8 cellular contexts compared by ENCODE assay signal in the genomic region with DNA sequence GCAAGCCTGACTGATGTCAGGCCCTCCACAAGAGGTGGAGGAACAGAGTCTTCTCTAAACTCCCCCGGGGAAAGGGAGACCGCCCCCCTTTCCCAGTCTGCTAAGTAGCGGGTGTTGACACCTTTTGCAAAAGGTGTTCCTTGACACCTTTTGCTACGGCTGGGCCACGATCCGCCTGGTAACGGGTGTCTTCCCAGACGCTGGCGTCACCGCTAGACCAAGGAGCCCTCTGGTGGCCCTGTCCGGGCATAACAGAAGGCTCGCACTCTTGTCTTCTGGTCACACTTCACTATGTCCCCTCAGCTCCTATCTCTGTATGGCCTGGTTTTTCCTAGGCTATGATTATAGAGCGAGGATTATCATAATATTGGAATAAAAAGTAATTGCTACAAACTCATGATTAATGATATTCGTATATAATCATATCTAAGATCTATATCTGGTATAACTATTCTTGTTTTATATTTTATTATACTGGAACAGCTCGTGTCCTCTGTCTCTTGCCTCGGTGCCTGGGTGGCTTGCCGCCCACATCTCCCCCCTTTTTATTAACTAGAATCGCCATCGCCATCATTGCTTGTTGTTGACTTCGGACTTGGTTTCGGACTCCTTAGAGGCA. TPM values are rescaled to one million over a fixed set of nuclear protein-coding genes. Genes with fewer than 3 reads are reported as not detected.
DNase-seq lines count a peak whose midpoint lies in the region; ATAC-seq and TF ChIP-seq lines count a peak whose summit lies in the region.
"Not testable (repeated sequence)": the region's sequence is repeated elsewhere in the genome, so short reads cannot be mapped to it uniquely, and the experiment has no call there.

No MANE protein-coding gene starts in this region.

- H3K27me3 ChIP-seq in IMR-90 (ENCODE audit: control insufficient read depth, insufficient read depth, low read length); SU-DHL-6 (ENCODE audit: low read length); transverse colon: not testable (repeated sequence)
- peaks cover 16% of the 10 kb centered on the region for H3K27me3 ChIP-seq in osteoblast (ENCODE audit: insufficient read depth, low read length)

- not testable (repeated sequence) for H4K91ac ChIP-seq in IMR-90 (ENCODE audit: insufficient read depth, low read depth, low read length)

- POLR2A ChIA-PET in IMR-90 (lab: Charles Lee; ENCODE audit: unreplicated experiment): not testable (repeated sequence)

- H3K36me3 ChIP-seq in IMR-90 (ENCODE audit: control insufficient read depth, insufficient read depth, low read length); SU-DHL-6 (ENCODE audit: low read length); osteoblast (ENCODE audit: insufficient read depth, low read length); transverse colon: not testable (repeated sequence)

- not testable (repeated sequence) for H3K79me2 ChIP-seq in SU-DHL-6 (ENCODE audit: insufficient read depth, low read length); osteoblast (ENCODE audit: insufficient read depth, low read length)

- H4K20me1 ChIP-seq in IMR-90 (ENCODE audit: insufficient read depth, low read length); SU-DHL-6 (ENCODE audit: low read depth, low read length); osteoblast (ENCODE audit: insufficient read depth, low read length): not testable (repeated sequence)

- not testable (repeated sequence) for H2BK5ac ChIP-seq in IMR-90 (ENCODE audit: low read depth, low read length, poor library complexity, severe bottlenecking)

- H3K56ac ChIP-seq in IMR-90 (ENCODE audit: extremely low read depth, insufficient read depth, low read length): not testable (repeated sequence)

- dilution Hi-C loops in IMR-90 (cut with HindIII; ENCODE audit: low sequenced_read_pairs, unreplicated experiment): not testable (repeated sequence)

- H2AK5ac ChIP-seq in IMR-90 (ENCODE audit: low read depth, low read length): not testable (repeated sequence)

- H3K4me1 ChIP-seq in IMR-90 (ENCODE audit: control insufficient read depth, insufficient read depth, low read length); osteoblast (ENCODE audit: insufficient read depth, low read length): not testable (repeated sequence)
- peaks cover 8 to 26% (median 23%) of the 10 kb centered on the region in 4 donors for H3K4me1 ChIP-seq in transverse colon

- H3K27me3 Mint-ChIP-seq in effector memory CD8-positive, alpha-beta T cell: not testable (repeated sequence)

- WGBS in IMR-90 (ENCODE audit: extremely low coverage in 2 of 2, insufficient read length in 1 of 2), 2 experiments: 16% methylated on average over 6 of the region's 21 CpGs; no CpG with 5 or more reads in 1 of the 2 experiments
- WGBS in transverse colon (ENCODE audit: low coverage in 1 of 2), 2 donors: 41 to 75% methylated on average over 4 to 20 of the region's 21 CpGs

- H3K4me2 ChIP-seq in IMR-90 (ENCODE audit: low read depth, low read length); SU-DHL-6 (ENCODE audit: low read depth, low read length, poor library complexity, severe bottlenecking); osteoblast (ENCODE audit: insufficient read depth, low read length): not testable (repeated sequence)

- in situ Hi-C loops in Caki2 (cut with HindIII; ENCODE audit: low pct_unique_long_range_greater_than_20kb, low sequenced_read_pairs); IMR-90 (cut with MboI; ENCODE audit: low sequenced_read_pairs); transverse colon (cut with MboI; ENCODE audit: low pct_ligation_motif_present in 1 of 4, low pct_unique_long_range_greater_than_20kb in 1 of 4, low sequenced_read_pairs in 3 of 4): not testable (repeated sequence)

- intact Hi-C loops in IMR-90 (cut with micrococcal nuclease): not testable (repeated sequence)
- intact Hi-C loops in transverse colon (cut with DNase I; ENCODE audit: low total_unique reads): loop anchor here (10.0 kb wide), 1 partner anchor 676 kb away; a partner anchor contains a TSS

- TF ChIP-seq EP300 in transverse colon (IDR thresholded peaks at IDR 0.05; ENCODE audit: low read depth): not testable (repeated sequence)

- H3F3A ChIP-seq in SU-DHL-6 (ENCODE audit: insufficient read depth): not testable (repeated sequence)

- not testable (repeated sequence) for H3K4me3 Mint-ChIP-seq in effector memory CD8-positive, alpha-beta T cell

- H3K9me2 ChIP-seq in SU-DHL-6 (replicated peaks; ENCODE audit: insufficient read depth, low read length): not testable (repeated sequence)

- CTCF ChIA-PET in IMR-90 (lab: Yijun Ruan, JAX): not testable (repeated sequence)

- not testable (repeated sequence) for H2AK9ac ChIP-seq in IMR-90 (replicated peaks; ENCODE audit: low read depth, low read length, poor library complexity)

- not testable (repeated sequence) for H2BK20ac ChIP-seq in IMR-90 (ENCODE audit: low read depth, low read length)

- H3K14ac ChIP-seq in IMR-90 (replicated peaks; ENCODE audit: low read depth, low read length): not testable (repeated sequence)

- not testable (repeated sequence) for H4K5ac ChIP-seq in IMR-90 (ENCODE audit: low read depth, low read length)

- H3K9me3 ChIP-seq in IMR-90 (ENCODE audit: control insufficient read depth, insufficient read depth, low read length); SU-DHL-6 (ENCODE audit: insufficient read depth, low read length); osteoblast (ENCODE audit: low read depth, low read length); transverse colon: not testable (repeated sequence)

- H4K8ac ChIP-seq in IMR-90 (ENCODE audit: low read depth in 2 of 2, low read length in 2 of 2): not testable (repeated sequence)

- H2AFZ ChIP-seq in IMR-90 (replicated peaks; ENCODE audit: low read length, poor library complexity); SU-DHL-6 (ENCODE audit: low read depth, low read length, severe bottlenecking); osteoblast (ENCODE audit: low read length): not testable (repeated sequence)

- H3K79me1 ChIP-seq in IMR-90 (ENCODE audit: low read depth in 1 of 2, low read length in 2 of 2): not testable (repeated sequence)

- DNase-seq in Caki2 (ENCODE audit: low read depth) (peak; percentile 47), iPS-NIHi11 (ENCODE audit: low spot score) (peak; percentile 29), transverse colon (peak; percentile 24)
- not testable (repeated sequence) for DNase-seq in IMR-90; osteoblast (ENCODE audit: insufficient read length, low spot score, missing footprints)
- DNase-seq in activated naive CD4-positive, alpha-beta T cell treated with Interleukin-2 at 50 U/mL for 16 hours: peak; percentile 44
- DNase-seq in effector memory CD8-positive, alpha-beta T cell: peak in 2 of 3 experiments; percentile 13 to 39

- peak; percentile 39 for TF ChIP-seq RAD21 in IMR-90 (IDR thresholded peaks at IDR 0.05; ENCODE audit: low read length)

- not testable (repeated sequence) for H3K4ac ChIP-seq in IMR-90 (ENCODE audit: low read depth, low read length)

- H3K4me1 Mint-ChIP-seq in effector memory CD8-positive, alpha-beta T cell (ENCODE audit: low read depth in 2 of 2): peaks cover 19 to 34% of the 10 kb centered on the region in 2 donors

- H3K18ac ChIP-seq in IMR-90 (ENCODE audit: low read depth, low read length): not testable (repeated sequence)

- peak; percentile 36; the same call in 1 of the 2 replicates for ATAC-seq in IMR-90 (ENCODE audit: low read depth)
- peak; percentile 94 for ATAC-seq in effector memory CD8-positive, alpha-beta T cell (replicated peaks)

- not testable (repeated sequence) for H3K36me3 Mint-ChIP-seq in effector memory CD8-positive, alpha-beta T cell (ENCODE audit: insufficient read depth)

- H3K23ac ChIP-seq in IMR-90 (ENCODE audit: low read depth, low read length): not testable (repeated sequence)

- H2BK120ac ChIP-seq in IMR-90 (ENCODE audit: low read depth, low read length): not testable (repeated sequence)

- H3K4me3 ChIP-seq in IMR-90 (ENCODE audit: insufficient read depth, low read depth, low read length); SU-DHL-6 (ENCODE audit: insufficient read depth, low read length, poor library complexity, severe bottlenecking); osteoblast (ENCODE audit: insufficient read depth, low read length); transverse colon: not testable (repeated sequence)

- not testable (repeated sequence) for H2BK15ac ChIP-seq in IMR-90 (ENCODE audit: low read depth, low read length)

- H3K27ac Mint-ChIP-seq in effector memory CD8-positive, alpha-beta T cell: peak overlapping the region in 1 of 2 donors; percentile 73

- not testable (repeated sequence) for H3K9me1 ChIP-seq in IMR-90 (ENCODE audit: insufficient read depth, low read length)

- not testable (repeated sequence) for H3K27ac ChIP-seq in IMR-90 (ENCODE audit: insufficient read depth, low read length); SU-DHL-6 (ENCODE audit: low read depth, low read length); osteoblast (ENCODE audit: low read depth, low read length); transverse colon

- H3K9ac ChIP-seq in IMR-90 (ENCODE audit: low read depth, low read length); SU-DHL-6 (ENCODE audit: low read length): not testable (repeated sequence)

- not testable (repeated sequence) for TF ChIP-seq POLR2A in IMR-90 (IDR thresholded peaks at IDR 0.05; ENCODE audit: low read depth, low read length); transverse colon (IDR thresholded peaks at IDR 0.05)

- H3K9me3 Mint-ChIP-seq in effector memory CD8-positive, alpha-beta T cell: not testable (repeated sequence)

- TF ChIP-seq CTCF in IMR-90 (conservative IDR thresholded peaks at IDR 0.05; ENCODE audit: low read depth, low read length): peak; percentile 50
- peak; percentile 24 for TF ChIP-seq CTCF in SU-DHL-6 (IDR thresholded peaks at IDR 0.05; ENCODE audit: insufficient read depth, low read length, poor library complexity, severe bottlenecking)
- peak; percentile 45 for TF ChIP-seq CTCF in osteoblast (IDR thresholded peaks at IDR 0.05; ENCODE audit: extremely low read depth, low read depth, low read length)
- TF ChIP-seq CTCF in transverse colon (IDR thresholded peaks at IDR 0.05): peak; percentile 48 to 61 (median 52)

- BruUV-seq in IMR-90 (replicated peaks; lab: Mats Ljungman, UMichigan): not testable (repeated sequence)

RNA-seq across cellular contexts. Expression of a gene that starts 21.5 kb away (rescaled TPM):
- 67.5 and 85.6 TPM in 2 replicates for total RNA-seq in Caki2 (2014; rRNA removed; shearing (Covaris generic); ENCODE audit: low replicate concordance)
- total RNA-seq in IMR-90 (2012; rRNA removed) (17.2 and 19.4 TPM in 2 replicates), osteoblast (19.2 and 21.7 TPM in 2 replicates), transverse colon (100 to 1,000 TPM in 1 of 4 donors, 10 to 100 TPM in 3; 44.2 to 107 (median 60.3) TPM)
- polyA plus RNA-seq in IMR-90 (2012; rRNA removed): 38.9 and 56.2 TPM in 2 replicates
- 31.6 and 39.2 TPM in 2 replicates for polyA plus RNA-seq in IMR-90 (2012; cell fraction: cytosol; rRNA removed)
- polyA plus RNA-seq in IMR-90 (2012; cell fraction: nucleus; rRNA removed; ENCODE audit: low replicate concordance): 21.2 and 23.8 TPM in 2 replicates

RNA-seq across cellular contexts. Expression of a gene that starts 59.2 kb away (rescaled TPM):
- 1.1 TPM in 1 of 2 replicates, not detected in the other for total RNA-seq in Caki2 (2014; rRNA removed; shearing (Covaris generic); ENCODE audit: low replicate concordance)
- total RNA-seq in IMR-90 (2012; rRNA removed) (under 0.01 TPM in 2 replicates), osteoblast (1.5 and 2.5 TPM in 2 replicates), transverse colon (1 to 10 TPM in 1 of 4 donors, not detected in 3; 1.3 TPM)
- polyA plus RNA-seq in IMR-90 (2012; rRNA removed): 0.58 and 0.83 TPM in 2 replicates
- polyA plus RNA-seq in IMR-90 (2012; cell fraction: cytosol; rRNA removed): 0.86 and 1.1 TPM in 2 replicates
- polyA plus RNA-seq in IMR-90 (2012; cell fraction: nucleus; rRNA removed; ENCODE audit: low replicate concordance): 2.5 and 3.2 TPM in 2 replicates
